ENCODE assay signal across 14 cellular contexts in the genomic region with DNA sequence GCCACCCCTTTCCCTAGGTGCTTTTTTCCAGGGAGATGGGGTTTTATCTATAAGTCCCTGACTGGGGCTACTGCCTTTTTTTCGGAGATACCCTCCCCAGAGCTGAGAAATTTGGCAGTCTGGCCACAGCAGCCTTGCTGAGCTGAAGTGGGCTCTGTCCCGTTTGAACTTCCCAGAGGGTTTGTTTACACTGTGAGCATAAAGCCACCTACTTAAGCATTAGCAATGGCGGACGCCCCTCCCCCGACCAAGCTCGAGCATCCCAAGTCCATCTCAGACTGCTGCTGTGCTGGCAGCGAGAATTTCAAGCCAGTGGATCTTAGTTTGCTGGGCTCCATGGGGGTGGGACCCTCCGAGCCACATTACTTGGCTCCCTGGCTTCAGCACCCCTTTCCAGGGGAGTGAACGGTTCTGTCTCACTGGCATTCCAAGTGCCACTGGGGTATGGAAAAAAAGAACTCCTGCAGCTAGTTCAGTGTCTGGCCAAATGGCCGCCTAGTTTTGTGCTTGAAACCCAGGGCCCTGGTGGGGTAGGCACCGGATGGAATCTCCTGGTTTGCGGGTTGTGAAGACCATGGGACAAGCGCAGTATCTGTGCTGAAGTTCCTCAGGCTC.
DNase-seq lines count a peak whose midpoint lies in the region; FAIRE-seq and TF ChIP-seq lines count a peak whose summit lies in the region.
"Had no signal": no experiment of that assay in that cellular context is flagged by ENCODE, and none has a peak within 500 bp of the region (broad histone marks: within the 10 kb centered on the region; RNA-seq: fewer than 3 reads in every experiment).

No MANE protein-coding gene starts in this region.

- intact Hi-C loops in kidney (cut with DNase I) (no loop called here), posterior vena cava (cut with DNase I) (no loop called here)

- CTCF ChIA-PET in SK-N-SH (lab: Yijun Ruan, JAX): no interaction called here

- H3K27ac ChIP-seq in hepatocyte (no peak overlapping the region), kidney (ENCODE audit: low read depth in 2 of 2, low read length in 2 of 2) (no peak overlapping the region), SK-N-SH (ENCODE audit: low read depth in 2 of 2, low read length in 1 of 2) (no peak overlapping the region)

- H3K79me2 ChIP-seq in hepatocyte: no peaks in the 10 kb centered on the region
- H3K79me2 ChIP-seq in SK-N-SH (ENCODE audit: insufficient read depth): no peaks in the 10 kb centered on the region

- TF ChIP-seq CTCF in hepatocyte (IDR thresholded peaks at IDR 0.05; ENCODE audit: poor library complexity) (no peak), kidney (IDR thresholded peaks at IDR 0.05; ENCODE audit: borderline replicate concordance, extremely low read depth, insufficient read depth) (no peak), SK-N-SH (IDR thresholded peaks at IDR 0.05) (no peak)

- no peak overlapping the region for H2AFZ ChIP-seq in hepatocyte
- no peak overlapping the region for H2AFZ ChIP-seq in SK-N-SH (ENCODE audit: low read depth)

- DNase-seq in NT2/D1 (ENCODE audit: low read depth, low spot score) (peak; percentile 49), hepatocyte (ENCODE audit: low spot score) (peak; percentile 11), kidney (peak; percentile 35), SK-N-SH (no peak), NCI-H510A (lab: John Stamatoyannopoulos, UW) (no peak), posterior vena cava (ENCODE audit: low spot score) (no peak), NCI-H2196 (lab: John Stamatoyannopoulos, UW; ENCODE audit: unreplicated experiment) (no peak)
- DNase-seq: C1 segment of cervical spinal cord; Calu3; CD4-positive, alpha-beta T cell; DMS 273 treated with DMSO at 0.1 percent for 48 hours had no signal

- H3K9me2 ChIP-seq in hepatocyte (replicated peaks; ENCODE audit: insufficient read depth): no peaks in the 10 kb centered on the region
- no peaks in the 10 kb centered on the region for H3K9me2 ChIP-seq in SK-N-SH

- H3K4me2 ChIP-seq in hepatocyte (no peak overlapping the region), SK-N-SH (no peak overlapping the region)

- TF ChIP-seq RAD21 in SK-N-SH (IDR thresholded peaks at IDR 0.05; ENCODE audit: low read length): no peak

- POLR2A ChIA-PET in SK-N-SH (lab: Yijun Ruan, JAX): no interaction called here

- H3K9ac ChIP-seq in NT2/D1 (ENCODE audit: insufficient read length, low read depth) (no peak overlapping the region), kidney (ENCODE audit: low read length in 2 of 2) (no peak overlapping the region), SK-N-SH (no peak overlapping the region)

- no peaks in the 10 kb centered on the region for H3K36me3 ChIP-seq in NT2/D1 (ENCODE audit: insufficient read depth, insufficient read length, low read length)
- no peaks in the 10 kb centered on the region for H3K36me3 ChIP-seq in hepatocyte (replicated peaks; ENCODE audit: insufficient read depth, low read depth)
- no peaks in the 10 kb centered on the region for H3K36me3 ChIP-seq in kidney (ENCODE audit: control insufficient read depth in 1 of 2, insufficient read depth in 2 of 2, low read length in 2 of 2)
- no peaks in the 10 kb centered on the region for H3K36me3 ChIP-seq in SK-N-SH (replicated peaks in 1 of 2; ENCODE audit: control insufficient read depth in 1 of 2, insufficient read depth in 2 of 2, low read length in 1 of 2)

- no peaks in the 10 kb centered on the region for H3K4me1 ChIP-seq in NT2/D1 (ENCODE audit: insufficient read depth, insufficient read length)
- H3K4me1 ChIP-seq in hepatocyte (ENCODE audit: insufficient read depth): no peaks in the 10 kb centered on the region
- H3K4me1 ChIP-seq in kidney (ENCODE audit: control insufficient read depth in 1 of 2, insufficient read depth in 1 of 2, low read depth in 1 of 2, low read length in 2 of 2): no peaks in the 10 kb centered on the region
- H3K4me1 ChIP-seq in SK-N-SH (ENCODE audit: control insufficient read depth in 1 of 2, insufficient read depth in 2 of 2, low read depth in 1 of 2, low read length in 1 of 2): no peaks in the 10 kb centered on the region

- FAIRE-seq in kidney (lab: Jason Lieb, UNC): no peak
- FAIRE-seq: A204.1, GM12891, H54 had no signal

- no peaks in the 10 kb centered on the region for H3K27me3 ChIP-seq in NT2/D1 (ENCODE audit: insufficient read depth, insufficient read length)
- no peaks in the 10 kb centered on the region for H3K27me3 ChIP-seq in hepatocyte
- H3K27me3 ChIP-seq in SK-N-SH (ENCODE audit: insufficient read depth): no peaks in the 10 kb centered on the region; the same call in 1 of the 2 replicates

- H3K9me3 ChIP-seq in NT2/D1 (ENCODE audit: insufficient read depth, low read length): no peaks in the 10 kb centered on the region
- H3K9me3 ChIP-seq in hepatocyte (ENCODE audit: low read depth): no peaks in the 10 kb centered on the region
- H3K9me3 ChIP-seq in kidney (ENCODE audit: control insufficient read depth in 1 of 2, low read length in 2 of 2): no peaks in the 10 kb centered on the region
- H3K9me3 ChIP-seq in SK-N-SH: no peaks in the 10 kb centered on the region

- no peak overlapping the region for H3K4me3 ChIP-seq in NT2/D1 (ENCODE audit: insufficient read length, low read depth)
- H3K4me3 ChIP-seq in hepatocyte: no peak overlapping the region
- H3K4me3 ChIP-seq in kidney (ENCODE audit: low read length in 2 of 2): no peak overlapping the region
- no peak overlapping the region for H3K4me3 ChIP-seq in SK-N-SH (ENCODE audit: low read depth in 2 of 2, low read length in 1 of 2)

- H4K20me1 ChIP-seq in hepatocyte (ENCODE audit: insufficient read depth, poor library complexity, severe bottlenecking) (no peaks in the 10 kb centered on the region), SK-N-SH (ENCODE audit: insufficient read depth) (no peaks in the 10 kb centered on the region)

- H3F3A ChIP-seq in SK-N-SH (replicated peaks; ENCODE audit: insufficient read depth): no peaks in the 10 kb centered on the region

- WGBS in hepatocyte (ENCODE audit: low lambda C conversion rate, missing lambda C conversion rate): 64% methylated on average over 13 of the region's 13 CpGs
- 22% methylated on average over 10 of the region's 13 CpGs for WGBS in SK-N-SH (ENCODE audit: low lambda C conversion rate)

- TF ChIP-seq EP300 in SK-N-SH (IDR thresholded peaks at IDR 0.05; ENCODE audit: borderline replicate concordance in 1 of 2, low read depth in 1 of 2, low read length in 1 of 2): no peak

TF ChIP-seq in SK-N-SH, 30 proteins besides CTCF, POLR2A, EP300 and RAD21:
- TF ChIP-seq CHD2 (IDR thresholded peaks at IDR 0.05; ENCODE audit: low read length, partially characterized antibody): no peak

Comparison
In these comparisons a context has a peak if more than half of its experiments do, and no peak if none do; other contexts are left out.
1. DNase-seq: peak in NT2/D1 (single experiment), hepatocyte (single experiment) and kidney (single experiment); none in SK-N-SH (single experiment), NCI-H510A (single experiment), posterior vena cava (single experiment) and NCI-H2196 (single experiment).